ENCODE assay signal across 9 cellular contexts in genomic region chr17:45311406-45311761, GRCh38. TPM values are rescaled to one million over a fixed set of nuclear protein-coding genes. Genes with fewer than 3 reads are reported as not detected.
A peak's percentile ranks its signal among the peaks of the same experiment; 100 is the strongest.
DNase-seq lines count a peak whose midpoint lies in the region; ATAC-seq, FAIRE-seq and TF ChIP-seq lines count a peak whose summit lies in the region.
"Had no signal": no experiment of that assay in that cellular context is flagged by ENCODE, and none has a peak within 500 bp of the region (broad histone marks: within the 10 kb centered on the region; RNA-seq: fewer than 3 reads in every experiment).

No MANE protein-coding gene starts in this region.

- DNase-seq in activated CD4-positive, alpha-beta T cell treated with anti-CD3 and anti-CD28 coated beads for 36 hours = no peak
- DNase-seq in activated CD4-positive, alpha-beta T cell treated with anti-CD3 and anti-CD28 coated beads for 4 hours = no peak
- no peak for DNase-seq in activated B cell treated with CpG ODN at 0.5 μM for 24 hours
- no peak for DNase-seq in keratinocyte (ENCODE audit: low read depth, low spot score)
- DNase-seq in suprapubic skin (ENCODE audit: low spot score in 2 of 2) = no peak
- DNase-seq in amniotic stem cell (lab: John Stamatoyannopoulos, UW) = no peak
- DNase-seq in NOMO-1 (lab: John Stamatoyannopoulos, UW; ENCODE audit: unreplicated experiment in 2 of 2) = no peak
- no peak for DNase-seq in cerebellar cortex (ENCODE audit: low spot score)

- TF ChIP-seq POLR2A in suprapubic skin (IDR thresholded peaks at IDR 0.05) = no peak

- peaks cover 74% of the 10 kb centered on the region for H3K4me1 ChIP-seq in keratinocyte (ENCODE audit: control insufficient read depth, extremely low read depth, insufficient read depth, low read length)
- peaks cover 97% of the 10 kb centered on the region for H3K4me1 ChIP-seq in suprapubic skin

- peak overlapping the region; percentile 49 for H3K9ac ChIP-seq in keratinocyte (ENCODE audit: control insufficient read depth, extremely low read depth, insufficient read depth, low read length)

- H3K9me3 ChIP-seq in keratinocyte (ENCODE audit: control insufficient read depth, low read depth, low read length) (no peaks in the 10 kb centered on the region), suprapubic skin (no peaks in the 10 kb centered on the region)
- H3K9me3 ChIP-seq: HAP-1 had no signal

- no peak for TF ChIP-seq EP300 in suprapubic skin (IDR thresholded peaks at IDR 0.05)

- WGBS in suprapubic skin = 81% methylated on average over 4 of the region's 4 CpGs

- peaks cover 9% of the 10 kb centered on the region for H3K9me1 ChIP-seq in keratinocyte (ENCODE audit: control insufficient read depth, extremely low read depth, insufficient read depth, low read length)

- CTCF ChIA-PET in activated CD4-positive, alpha-beta T cell treated with anti-CD3 and anti-CD28 coated beads for 36 hours (lab: Charles Lee) = interaction anchor here (0.7 to 3.5 kb wide), 11 partner anchors 8 to 176 kb away, joined by 3 to 28 read pairs (median 9); partner anchors contain the start of genes ACBD4 and HEXIM1
- CTCF ChIA-PET in activated B cell treated with CpG ODN at 0.5 μM for 24 hours (lab: Charles Lee) = interaction anchor here (0.9 to 3.4 kb wide), 11 partner anchors 11 to 93 kb away, joined by 3 to 38 read pairs (median 7); no protein-coding TSS in a partner anchor

- intact Hi-C loops in activated CD4-positive, alpha-beta T cell treated with anti-CD3 and anti-CD28 coated beads for 36 hours (cut with DNase I, micrococcal nuclease) = loop anchor here (5.0 to 10.0 kb wide), 3 partner anchors 34 to 883 kb away; partner anchors contain the start of gene KANSL1 (in 1 of the 2)
- intact Hi-C loops in activated B cell treated with CpG ODN at 0.5 μM for 24 hours (cut with micrococcal nuclease) = loop anchor here (10.0 kb wide), 1 partner anchor 967 kb away; the partner anchor contains the start of gene GRN

- H3K27me3 ChIP-seq in keratinocyte (ENCODE audit: control insufficient read depth, extremely low read depth, insufficient read depth, low read length) = no peaks in the 10 kb centered on the region
- no peaks in the 10 kb centered on the region for H3K27me3 ChIP-seq in suprapubic skin

- H3K4me3 ChIP-seq in keratinocyte (ENCODE audit: control insufficient read depth in 2 of 3, extremely low read depth in 1 of 3, insufficient read depth in 2 of 3, low read depth in 1 of 3, low read length in 3 of 3) (no peak overlapping the region), suprapubic skin (peak overlapping the region; percentile 35)
- H3K4me3 ChIP-seq: HAP-1 had no signal

- H3K36me3 ChIP-seq in keratinocyte (ENCODE audit: control insufficient read depth in 2 of 2, extremely low read depth in 1 of 2, insufficient read depth in 2 of 2, low read length in 2 of 2) (peaks cover 17 to 26% of the 10 kb centered on the region in 2 experiments), suprapubic skin (no peaks in the 10 kb centered on the region)
- H3K36me3 ChIP-seq: HAP-1 had no signal

- peak overlapping the region; percentile 95 for H3K4me2 ChIP-seq in keratinocyte (ENCODE audit: control insufficient read depth, extremely low read depth, insufficient read depth, low read depth, low read length)

- peaks cover 2% of the 10 kb centered on the region for H3K9me3 Mint-ChIP-seq in activated CD4-positive, alpha-beta T cell treated with anti-CD3 and anti-CD28 coated beads for 36 hours (ENCODE audit: low read depth)
- H3K9me3 Mint-ChIP-seq in activated B cell treated with CpG ODN at 0.5 μM for 24 hours = no peaks in the 10 kb centered on the region

- no peaks in the 10 kb centered on the region for H3K27me3 Mint-ChIP-seq in activated CD4-positive, alpha-beta T cell treated with anti-CD3 and anti-CD28 coated beads for 36 hours
- H3K27me3 Mint-ChIP-seq in activated B cell treated with CpG ODN at 0.5 μM for 24 hours = no peaks in the 10 kb centered on the region

- no peak overlapping the region for H2AFZ ChIP-seq in keratinocyte (ENCODE audit: control insufficient read depth, low read length)

- POLR2A ChIA-PET in activated CD4-positive, alpha-beta T cell treated with anti-CD3 and anti-CD28 coated beads for 36 hours (lab: Charles Lee) = interaction anchor here (0.6 to 3.8 kb wide), 10 partner anchors 11 to 162 kb away, joined by 3 to 86 read pairs (median 9); partner anchors contain the start of gene HEXIM1
- POLR2A ChIA-PET in activated B cell treated with CpG ODN at 0.5 μM for 24 hours (lab: Charles Lee) = interaction anchor here (0.5 to 9.5 kb wide), 8 partner anchors 8 to 157 kb away, joined by 5 to 436 read pairs (median 20); partner anchors contain the start of gene FMNL1

- H3K27ac ChIP-seq in keratinocyte (ENCODE audit: control insufficient read depth, insufficient read depth, low read length) (peak overlapping the region; percentile 68), suprapubic skin (peak overlapping the region; percentile 96)

- ATAC-seq in activated CD4-positive, alpha-beta T cell treated with anti-CD3 and anti-CD28 coated beads for 36 hours = no peak
- ATAC-seq in activated B cell treated with CpG ODN at 0.5 μM for 24 hours (ENCODE audit: low read depth) = no peak

- H3K4me3 Mint-ChIP-seq in activated CD4-positive, alpha-beta T cell treated with anti-CD3 and anti-CD28 coated beads for 36 hours = peak overlapping the region; percentile 91
- H3K4me3 Mint-ChIP-seq in activated B cell treated with CpG ODN at 0.5 μM for 24 hours = peak overlapping the region; percentile 66

- H3K27ac Mint-ChIP-seq in activated CD4-positive, alpha-beta T cell treated with anti-CD3 and anti-CD28 coated beads for 36 hours = peak overlapping the region; percentile 99
- H3K27ac Mint-ChIP-seq in activated B cell treated with CpG ODN at 0.5 μM for 24 hours = peak overlapping the region; percentile 99

- peaks cover 69% of the 10 kb centered on the region for H3K4me1 Mint-ChIP-seq in activated CD4-positive, alpha-beta T cell treated with anti-CD3 and anti-CD28 coated beads for 36 hours
- peaks cover 94% of the 10 kb centered on the region for H3K4me1 Mint-ChIP-seq in activated B cell treated with CpG ODN at 0.5 μM for 24 hours

- no peak for FAIRE-seq in keratinocyte (lab: Jason Lieb, UNC)

- TF ChIP-seq CTCF in activated B cell treated with CpG ODN at 0.5 μM for 24 hours (IDR thresholded peaks at IDR 0.05) (no peak), keratinocyte (optimal IDR thresholded peaks at IDR 0.05 in 1 of 3, IDR thresholded peaks at IDR 0.05 in 1 of 3, conservative IDR thresholded peaks at IDR 0.05 in 1 of 3; ENCODE audit: extremely low read depth in 1 of 3, insufficient read depth in 2 of 3, low read length in 3 of 3) (no peak), suprapubic skin (IDR thresholded peaks at IDR 0.05) (no peak)

- H3K36me3 Mint-ChIP-seq in activated CD4-positive, alpha-beta T cell treated with anti-CD3 and anti-CD28 coated beads for 36 hours (ENCODE audit: low read depth) = peaks cover 86% of the 10 kb centered on the region
- H3K36me3 Mint-ChIP-seq in activated B cell treated with CpG ODN at 0.5 μM for 24 hours (ENCODE audit: low read depth) = peaks cover 62% of the 10 kb centered on the region

- H4K20me1 ChIP-seq in keratinocyte (ENCODE audit: control insufficient read depth, extremely low read depth, insufficient read depth, low read length) = peaks cover 32% of the 10 kb centered on the region

- dilution Hi-C loops in keratinocyte (cut with MboI; ENCODE audit: extremely low pct_ligation_motif_present, low sequenced_read_pairs) = no loop called here

- peaks cover 96% of the 10 kb centered on the region for H3K79me2 ChIP-seq in keratinocyte (ENCODE audit: control insufficient read depth, insufficient read depth, low read length)

RNA-seq across cellular contexts. Expression of gene MAP3K14, which starts 5.4 kb away (rescaled TPM):
- 10 to 100 TPM; 50.3 to 52.5 TPM for total RNA-seq in activated CD4-positive, alpha-beta T cell treated with anti-CD3 and anti-CD28 coated beads for 36 hours
- 81.2 and 88.6 TPM in 2 replicates for total RNA-seq in activated B cell treated with CpG ODN at 0.5 μM for 24 hours
- polyA plus RNA-seq in keratinocyte = 6.5 to 8.3 TPM (median 7.1 TPM) in 3 replicates
- 2.8 TPM for polyA plus RNA-seq in keratinocyte (2011; ENCODE audit: low read depth)
- polyA plus RNA-seq in keratinocyte (2011; cell fraction: cytosol; rRNA removed) = 3.2 and 4.9 TPM in 2 replicates
- 16.6 and 20.8 TPM in 2 replicates for polyA plus RNA-seq in keratinocyte (2011; cell fraction: nucleus; rRNA removed)
- 3.3 and 5.9 TPM in 2 replicates for polyA plus RNA-seq in keratinocyte (2012; ENCODE audit: low replicate concordance)
- 5.0 to 7.3 TPM (median 6.0 TPM) in 3 replicates for polyA minus RNA-seq in keratinocyte
- 2.5 TPM for polyA minus RNA-seq in keratinocyte (2011; cell fraction: cytosol; rRNA and poly(A)+ RNA removed)
- polyA minus RNA-seq in keratinocyte (2011; cell fraction: nucleus; rRNA and poly(A)+ RNA removed) = 7.8 and 10.7 TPM in 2 replicates
- 10 to 100 TPM in 3 of 4 donors, 1 to 10 TPM in 1; 9.6 to 14.4 (median 11.9) TPM for total RNA-seq in suprapubic skin

RNA-seq across cellular contexts. Expression of gene SPATA32, which starts 49.5 kb away (rescaled TPM):
- total RNA-seq in activated CD4-positive, alpha-beta T cell treated with anti-CD3 and anti-CD28 coated beads for 36 hours = under 1 TPM; 0.21 to 0.25 TPM
- total RNA-seq in activated B cell treated with CpG ODN at 0.5 μM for 24 hours (0.27 and 0.39 TPM in 2 replicates), suprapubic skin (not detected)
- 0.05 TPM in 1 of 3 replicates, not detected in the others for polyA plus RNA-seq in keratinocyte
- not detected for polyA plus RNA-seq in keratinocyte (2011; ENCODE audit: low read depth)
- not detected in 2 replicates for polyA plus RNA-seq in keratinocyte (2011; cell fraction: cytosol; rRNA removed)
- polyA plus RNA-seq in keratinocyte (2011; cell fraction: nucleus; rRNA removed) = 0.07 TPM in 1 of 2 replicates, not detected in the other
- polyA plus RNA-seq in keratinocyte (2012; ENCODE audit: low replicate concordance) = not detected in 2 replicates
- polyA minus RNA-seq in keratinocyte = not detected in 3 replicates
- polyA minus RNA-seq in keratinocyte (2011; cell fraction: cytosol; rRNA and poly(A)+ RNA removed) = not detected
- polyA minus RNA-seq in keratinocyte (2011; cell fraction: nucleus; rRNA and poly(A)+ RNA removed) = not detected in 2 replicates
